20 cellular contexts compared by ENCODE assay signal in genomic region chr13:20360835-20361412, GRCh38.
A peak's percentile ranks its signal among the peaks of the same experiment; 100 is the strongest.
DNase-seq lines count a peak whose midpoint lies in the region; ATAC-seq, FAIRE-seq and TF ChIP-seq lines count a peak whose summit lies in the region.
"Had no signal": no experiment of that assay in that cellular context is flagged by ENCODE, and none has a peak within 500 bp of the region (broad histone marks: within the 10 kb centered on the region; RNA-seq: fewer than 3 reads in every experiment).

No MANE protein-coding gene starts in this region.

- FAIRE-seq in kidney (lab: Jason Lieb, UNC): no peak
- FAIRE-seq: urothelium cell line had no signal

- no peaks in the 10 kb centered on the region for H3K27me3 ChIP-seq in GM23248 (replicated peaks; ENCODE audit: insufficient read depth)
- H3K27me3 ChIP-seq in aorta (ENCODE audit: control insufficient read depth in 1 of 2, insufficient read depth in 2 of 2, low read length in 1 of 2): no peaks in the 10 kb centered on the region
- peaks cover 0 to 21% of the 10 kb centered on the region in 2 donors for H3K27me3 ChIP-seq in tibial artery

- WGBS in GM23248 (ENCODE audit: low coverage in 1 of 2, low lambda C conversion rate in 2 of 2, missing lambda C conversion rate in 2 of 2), 2 experiments: 67 to 73% methylated on average over 5 of the region's 5 CpGs
- 83 to 86% methylated on average over 5 of the region's 5 CpGs for WGBS in aorta, 2 donors

- no peak overlapping the region for H2AFZ ChIP-seq in GM23248

- in situ Hi-C loops in GM23248 (cut with MboI): no loop called here

- peaks cover 13% of the 10 kb centered on the region for H3F3A ChIP-seq in GM23248 (ENCODE audit: insufficient read depth)

- H3K4me2 ChIP-seq in GM23248 (ENCODE audit: unreplicated experiment): no peak overlapping the region
- H3K4me2 ChIP-seq: SK-N-SH had no signal

- intact Hi-C loops in kidney (cut with DNase I) (no loop called here), aorta (cut with DNase I) (no loop called here), tibial artery (cut with DNase I; ENCODE audit: low total_unique reads) (no loop called here)

- ATAC-seq in aorta (ENCODE audit: low FRiP score): no peak
- ATAC-seq in GM21423 (IDR thresholded peaks at IDR 0.05; ENCODE audit: unreplicated experiment): no peak
- ATAC-seq: activated CD8-positive, alpha-beta memory T cell treated with anti-CD3 and anti-CD28 coated beads, Interleukin-2, amount 10 ng/mL, durations not matched to agents 7 days and 5 days; HCT116; psoas muscle had no signal

- H3K9me2 ChIP-seq in GM23248 (ENCODE audit: insufficient read depth): no peaks in the 10 kb centered on the region
- H3K9me2 ChIP-seq: SK-N-SH had no signal

- H3K27ac ChIP-seq in GM23248: no peak overlapping the region
- H3K27ac ChIP-seq in kidney (ENCODE audit: low read depth in 2 of 2, low read length in 2 of 2): peak overlapping the region; percentile 73 to 92
- H3K27ac ChIP-seq in aorta (ENCODE audit: low read depth in 1 of 2, low read length in 2 of 2): no peak overlapping the region
- no peak overlapping the region for H3K27ac ChIP-seq in tibial artery
- H3K27ac ChIP-seq: C4-2B, psoas muscle had no signal

- TF ChIP-seq CTCF in kidney (IDR thresholded peaks at IDR 0.05; ENCODE audit: borderline replicate concordance, extremely low read depth, insufficient read depth): no peak
- no peak for TF ChIP-seq CTCF in tibial artery (IDR thresholded peaks at IDR 0.05)

- H3K36me3 ChIP-seq in GM23248 (ENCODE audit: low read depth) (no peaks in the 10 kb centered on the region), kidney (ENCODE audit: control insufficient read depth in 1 of 2, insufficient read depth in 2 of 2, low read length in 2 of 2) (no peaks in the 10 kb centered on the region), aorta (ENCODE audit: control insufficient read depth in 1 of 2, insufficient read depth in 2 of 2, low read length in 1 of 2) (no peaks in the 10 kb centered on the region), tibial artery (no peaks in the 10 kb centered on the region)

- H3K4me3 ChIP-seq in GM23248 (no peak overlapping the region), kidney (ENCODE audit: low read length in 2 of 2) (peak overlapping the region in 1 of 2 donors; percentile 33), aorta (ENCODE audit: low read length in 2 of 2) (no peak overlapping the region), tibial artery (no peak overlapping the region)
- H3K4me3 ChIP-seq: psoas muscle had no signal

- H3K79me2 ChIP-seq in GM23248 (ENCODE audit: insufficient read depth): no peaks in the 10 kb centered on the region

- DNase-seq in GM23248 (peak; percentile 20), astrocyte of the hippocampus (ENCODE audit: low read depth, low spot score) (peak; percentile 34), kidney (no peak), renal cortical epithelial cell (ENCODE audit: low read depth) (peak; percentile 90), aorta (no peak), tibial artery (no peak)
- DNase-seq: activated CD4-positive, alpha-beta T cell treated with anti-CD3 and anti-CD28 coated beads, Interleukin-2, amount 10 ng/mL, durations not matched to agents 7 days and 5 days; activated CD8-positive, alpha-beta memory T cell treated with anti-CD3 and anti-CD28 coated beads, Interleukin-2, amount 10 ng/mL, durations not matched to agents 7 days and 5 days; erythroblast; foreskin melanocyte; NCI-H1048; NCI-H187 treated with DMSO at 0.1 percent for 48 hours; NCI-H69; psoas muscle; SK-N-SH; T-helper 2 cell had no signal

- peaks cover 19% of the 10 kb centered on the region for H3K4me1 ChIP-seq in GM23248 (ENCODE audit: insufficient read depth)
- H3K4me1 ChIP-seq in kidney (ENCODE audit: control insufficient read depth in 1 of 2, insufficient read depth in 1 of 2, low read depth in 1 of 2, low read length in 2 of 2): peaks cover 8 to 23% of the 10 kb centered on the region in 2 donors
- H3K4me1 ChIP-seq in aorta (ENCODE audit: control insufficient read depth in 1 of 2, insufficient read depth in 2 of 2, low read length in 2 of 2): no peaks in the 10 kb centered on the region
- no peaks in the 10 kb centered on the region for H3K4me1 ChIP-seq in tibial artery
- H3K4me1 ChIP-seq: psoas muscle had no signal

- H3K9ac ChIP-seq in GM23248: no peak overlapping the region
- peak overlapping the region in 1 of 2 donors; percentile 63 for H3K9ac ChIP-seq in kidney (ENCODE audit: low read length in 2 of 2)
- H3K9ac ChIP-seq: SK-N-SH had no signal

- H4K20me1 ChIP-seq in GM23248 (ENCODE audit: insufficient read depth): no peaks in the 10 kb centered on the region

- H3K9me3 ChIP-seq in GM23248 (ENCODE audit: low read depth) (no peaks in the 10 kb centered on the region), kidney (ENCODE audit: control insufficient read depth in 1 of 2, low read length in 2 of 2) (no peaks in the 10 kb centered on the region), aorta (ENCODE audit: control insufficient read depth, low read length) (no peaks in the 10 kb centered on the region), tibial artery (no peaks in the 10 kb centered on the region)
- H3K9me3 ChIP-seq: psoas muscle, SK-N-SH had no signal

Comparison
In these comparisons a context has a peak if more than half of its experiments do, and no peak if none do; other contexts are left out.
1. DNase-seq: peak in GM23248 (single experiment), astrocyte of the hippocampus (single experiment) and renal cortical epithelial cell (single experiment); none in kidney (single experiment), aorta (0 of 2) and tibial artery (0 of 2).
2. H3K27ac ChIP-seq: peak in kidney (2 of 2); none in GM23248 (single experiment), aorta (0 of 2) and tibial artery (0 of 2).